1 cellular context compared by ENCODE assay signal in genomic region chr1:53470155-53470554, GRCh38.
TF ChIP-seq lines count a peak whose summit lies in the region.

No MANE protein-coding gene starts in this region.

TF ChIP-seq in WTC11, 78 proteins besides CTCF, POLR2A, EP300 and RAD21 (continued from another document and continues in another):
- TF ChIP-seq FOXP4 (CRISPR knock-in tag; IDR thresholded peaks at IDR 0.05) (no peak), GABPB1 (CRISPR knock-in tag; IDR thresholded peaks at IDR 0.05) (no peak), OVOL2 (CRISPR knock-in tag; IDR thresholded peaks at IDR 0.05; ENCODE audit: borderline replicate concordance) (no peak), ZNF281 (CRISPR knock-in tag; IDR thresholded peaks at IDR 0.05) (no peak), PRDM15 (CRISPR knock-in tag; IDR thresholded peaks at IDR 0.05) (no peak), ZBTB21 (CRISPR knock-in tag; IDR thresholded peaks at IDR 0.05; ENCODE audit: borderline replicate concordance) (peak; percentile 71; the same call in 1 of the 2 replicates), ZNF425 (CRISPR knock-in tag; conservative IDR thresholded peaks at IDR 0.05) (no peak), FOXK1 (CRISPR knock-in tag; IDR thresholded peaks at IDR 0.05) (peak; percentile 65; the same call in 1 of the 2 replicates), IRF1 (CRISPR knock-in tag; IDR thresholded peaks at IDR 0.05) (no peak), GTF2I (CRISPR knock-in tag; conservative IDR thresholded peaks at IDR 0.05) (no peak), NFATC4 (CRISPR knock-in tag; IDR thresholded peaks at IDR 0.05) (no peak), CDX4 (CRISPR knock-in tag; IDR thresholded peaks at IDR 0.05; ENCODE audit: borderline replicate concordance) (no peak), SMAD4 (CRISPR knock-in tag; IDR thresholded peaks at IDR 0.05) (no peak), ZNF671 (CRISPR knock-in tag; IDR thresholded peaks at IDR 0.05) (no peak), ZNF396 (CRISPR knock-in tag; IDR thresholded peaks at IDR 0.05; ENCODE audit: borderline replicate concordance) (no peak), JAZF1 (CRISPR knock-in tag; IDR thresholded peaks at IDR 0.05) (no peak), STAT6 (CRISPR knock-in tag; conservative IDR thresholded peaks at IDR 0.05; ENCODE audit: low read depth) (no peak), FOXJ3 (CRISPR knock-in tag; IDR thresholded peaks at IDR 0.05; ENCODE audit: borderline replicate concordance) (no peak), USF1 (CRISPR knock-in tag; IDR thresholded peaks at IDR 0.05) (0 out of 2 replicates have a peak, but pooled peaks have one; percentile 27), E2F1 (CRISPR knock-in tag; IDR thresholded peaks at IDR 0.05) (no peak), SP1 (CRISPR knock-in tag; conservative IDR thresholded peaks at IDR 0.05) (peak; percentile 72), ZSCAN18 (CRISPR knock-in tag; IDR thresholded peaks at IDR 0.05) (no peak), MLX (CRISPR knock-in tag; IDR thresholded peaks at IDR 0.05) (no peak), NR3C1 (CRISPR knock-in tag; conservative IDR thresholded peaks at IDR 0.05; ENCODE audit: low read depth) (no peak), MAX (CRISPR knock-in tag; IDR thresholded peaks at IDR 0.05) (peak; percentile 92), ARID4B (CRISPR knock-in tag; IDR thresholded peaks at IDR 0.05; ENCODE audit: borderline replicate concordance) (peak; percentile 61; the same call in 1 of the 2 replicates), NR2C2 (CRISPR knock-in tag; IDR thresholded peaks at IDR 0.05) (no peak)
